In the genomic region with DNA sequence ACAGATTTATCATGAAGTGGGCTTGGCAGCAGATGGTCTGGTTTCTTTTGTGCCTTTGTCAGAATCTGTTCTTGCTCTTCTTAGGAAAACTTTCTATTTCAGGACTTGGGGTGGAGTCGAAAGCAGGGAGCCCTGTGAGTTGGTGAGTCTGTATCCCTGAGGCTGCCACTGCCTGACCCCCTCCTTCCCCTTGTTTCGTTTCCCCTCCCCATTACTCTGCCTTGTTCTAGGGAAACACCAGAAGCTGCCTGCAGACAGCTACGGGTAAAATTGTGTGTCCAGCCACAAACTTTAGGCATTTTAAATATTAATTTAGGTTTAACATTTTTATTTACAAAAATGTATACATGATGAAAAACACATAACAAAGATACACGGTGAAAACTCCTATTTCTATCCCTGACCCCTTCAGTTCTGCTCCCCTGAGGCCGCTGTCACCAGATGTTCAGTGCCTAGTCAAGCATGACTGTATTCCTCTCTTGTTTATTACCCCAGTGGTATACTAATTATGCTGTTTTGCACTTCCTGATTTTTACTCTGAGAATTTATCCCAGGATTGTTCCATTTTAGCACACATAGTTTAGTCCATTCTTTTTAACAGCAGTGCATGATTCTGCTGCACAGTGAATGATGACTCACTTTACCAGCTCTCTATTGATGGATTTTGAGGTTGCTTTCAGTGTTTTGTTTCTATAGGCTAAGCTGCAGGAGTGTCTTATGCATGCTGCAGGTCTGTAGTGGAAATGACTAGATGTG, we compare ENCODE assay signal across 8 cellular contexts. TPM values are rescaled to one million over a fixed set of nuclear protein-coding genes. Genes with fewer than 3 reads are reported as not detected.
DNase-seq lines count a peak whose midpoint lies in the region; ATAC-seq and TF ChIP-seq lines count a peak whose summit lies in the region.

No MANE protein-coding gene starts in this region.

- H3K27me3 Mint-ChIP-seq in brain, result peaks cover 4% of the 10 kb centered on the region
- no peaks in the 10 kb centered on the region for H3K27me3 Mint-ChIP-seq in naive B cell

- H3K36me3 Mint-ChIP-seq in brain, result no peaks in the 10 kb centered on the region
- no peaks in the 10 kb centered on the region for H3K36me3 Mint-ChIP-seq in naive B cell

- H3K4me3 ChIP-seq in AG10803 (ENCODE audit: low read length), result peak overlapping the region; percentile 32

- DNase-seq in AG10803 (ENCODE audit: low read depth) (peak; percentile 75), LHCN-M2 (ENCODE audit: low read depth) (peak; percentile 51), naive B cell (no peak), NCI-H187 treated with DMSO at 0.1 percent for 48 hours (lab: John Stamatoyannopoulos, UW) (no peak), cerebellar cortex (ENCODE audit: low spot score) (no peak), cerebellar nuclear complex (lab: John Stamatoyannopoulos, UW) (no peak)

- H3K4me1 Mint-ChIP-seq in brain (peaks cover 100% of the 10 kb centered on the region), naive B cell (peaks cover 81 to 98% (median 96%) of the 10 kb centered on the region in 3 donors)

- H3K9me3 Mint-ChIP-seq in brain, result no peaks in the 10 kb centered on the region
- no peaks in the 10 kb centered on the region for H3K9me3 Mint-ChIP-seq in naive B cell

- TF ChIP-seq CTCF in AG10803 (conservative IDR thresholded peaks at IDR 0.05; ENCODE audit: low read length), result no peak
- TF ChIP-seq CTCF in brain (conservative IDR thresholded peaks at IDR 0.05), result no peak

- ATAC-seq in GM18861 (IDR thresholded peaks at IDR 0.05; ENCODE audit: unreplicated experiment) (peak; percentile 35), naive B cell (ENCODE audit: low read depth in 2 of 2) (peak; percentile 52 to 62)

- H3K27ac Mint-ChIP-seq in brain (peak overlapping the region; percentile 97 to 99 (median 98)), naive B cell (peak overlapping the region; percentile 36 to 94 (median 67))

- peak overlapping the region; percentile 62 to 81 (median 78) for H3K4me3 Mint-ChIP-seq in brain
- peak overlapping the region; percentile 1 to 85 (median 74) for H3K4me3 Mint-ChIP-seq in naive B cell

RNA-seq across cellular contexts. Expression of a gene that starts 9.1 kb away (rescaled TPM):
- 17.4 and 18.6 TPM in 2 replicates for total RNA-seq in LHCN-M2 (2014; rRNA removed)
- polyA plus RNA-seq in LHCN-M2 (2012), result 16.0 TPM
- 70.4 TPM for polyA plus RNA-seq in brain (ENCODE audit: insufficient read depth, low read depth, low replicate concordance)
- 10 to 100 TPM; 31.0 to 60.8 (median 38.1) TPM for polyA plus RNA-seq in naive B cell (ENCODE audit: low read depth in 6 of 6)

RNA-seq across cellular contexts. Expression of a gene that starts 54.8 kb away (rescaled TPM):
- total RNA-seq in LHCN-M2 (2014; rRNA removed), result not detected in 2 replicates
- not detected for polyA plus RNA-seq in LHCN-M2 (2012)
- 178 TPM for polyA plus RNA-seq in brain (ENCODE audit: insufficient read depth, low read depth, low replicate concordance)
- 10 to 100 TPM in 2 of 6 donors, 1 to 10 TPM in 4; 2.5 to 13.9 (median 8.3) TPM for polyA plus RNA-seq in naive B cell (ENCODE audit: low read depth in 6 of 6)

Comparison
In these comparisons a context has a peak if more than half of its experiments do, and no peak if none do; other contexts are left out.
1. DNase-seq: peak in AG10803 (single experiment) and LHCN-M2 (single experiment); none in naive B cell (single experiment), NCI-H187 treated with DMSO at 0.1 percent for 48 hours (single experiment), cerebellar cortex (single experiment) and cerebellar nuclear complex (0 of 2).
2. RNA of a gene that starts 54.8 kb away (polyA plus RNA-seq): 178 TPM in brain (single experiment); 2.5 to 13.9 TPM in naive B cell; every median in the first group is over 10 times any median in the second.